8 cellular contexts compared by ENCODE assay signal in genomic region chr2:25672500-25673169, GRCh38.
DNase-seq lines count a peak whose midpoint lies in the region; ATAC-seq lines count a peak whose summit lies in the region.

No MANE protein-coding gene starts in this region.

- no peaks in the 10 kb centered on the region; the same call in 1 of the 2 replicates for H3K27me3 ChIP-seq in iPS DF 6.9 (ENCODE audit: control insufficient read depth, insufficient read depth, low read length)

- H3K27ac ChIP-seq in iPS DF 6.9 (ENCODE audit: low read length) = no peak overlapping the region

- peak; percentile 54 for ATAC-seq in GM21717 (IDR thresholded peaks at IDR 0.05; ENCODE audit: unreplicated experiment)

- DNase-seq in ELR (ENCODE audit: low read depth) = peak; percentile 67
- peak; percentile 73 for DNase-seq in KBM-7
- DNase-seq in T follicular helper cell (ENCODE audit: low read depth) = peak; percentile 60
- DNase-seq in anterior cingulate cortex (lab: John Stamatoyannopoulos, UW) = peak in 38 of 58 donors; percentile 16 to 69 (median 47)
- DNase-seq in iPS DF 6.9 (ENCODE audit: low read depth, low spot score) = no peak
- DNase-seq in skeletal muscle cell (ENCODE audit: low read depth) = no peak
- DNase-seq in OCI-M2 (lab: John Stamatoyannopoulos, UW; ENCODE audit: unreplicated experiment) = no peak

- no CpG with 5 or more reads among the region's 40 CpGs for WGBS in iPS DF 6.9 (ENCODE audit: insufficient coverage, insufficient read length)

- peak overlapping the region; percentile 95 for H3K4me3 ChIP-seq in iPS DF 6.9 (ENCODE audit: low read length)
- H3K4me3 ChIP-seq in skeletal muscle cell (ENCODE audit: low read depth, low read length) = peak overlapping the region; percentile 72

- H3K9me3 ChIP-seq in iPS DF 6.9 (ENCODE audit: control insufficient read depth, insufficient read depth, low read length) = no peaks in the 10 kb centered on the region

- in situ Hi-C loops in KBM-7 (cut with MboI; ENCODE audit: low pct_unique_long_range_greater_than_20kb, low sequenced_read_pairs) = no loop called here

- H3K4me1 ChIP-seq in iPS DF 6.9 (ENCODE audit: control insufficient read depth, insufficient read depth, low read length) = peaks cover 8% of the 10 kb centered on the region

- H3K36me3 ChIP-seq in iPS DF 6.9 (ENCODE audit: control insufficient read depth, insufficient read depth, low read length) = no peaks in the 10 kb centered on the region

Comparison
In these comparisons a context has a peak if more than half of its experiments do, and no peak if none do; other contexts are left out.
1. DNase-seq: peak in ELR (single experiment), KBM-7 (single experiment), T follicular helper cell (single experiment) and anterior cingulate cortex (38 of 58); none in iPS DF 6.9 (single experiment), skeletal muscle cell (single experiment) and OCI-M2 (single experiment).